In genomic region chr3:15649341-15649740, GRCh38 we compare ENCODE assay signal across 15 cellular contexts.
"Had no signal": no experiment of that assay in that cellular context is flagged by ENCODE, and none has a peak within 500 bp of the region (broad histone marks: within the 10 kb centered on the region; RNA-seq: fewer than 3 reads in every experiment).

No MANE protein-coding gene starts in this region.

- H3K4me1 ChIP-seq: right lobe of liver had no signal

- H3K9me3 ChIP-seq: psoas muscle, right lobe of liver, testis had no signal

- H3K4me3 ChIP-seq: psoas muscle, right lobe of liver, testis had no signal

- H3K27me3 ChIP-seq: right lobe of liver, testis had no signal

- DNase-seq: activated CD4-positive, alpha-beta T cell treated with anti-CD3 and anti-CD28 coated beads, Interleukin-2, amount 10 ng/mL, durations not matched to agents 7 days and 5 days; activated effector memory CD4-positive, alpha-beta T cell treated with anti-CD3 and anti-CD28 coated beads, Interleukin-2, amount 50 U/mL, for 16 hours; activated naive CD8-positive, alpha-beta T cell treated with anti-CD3 and anti-CD28 coated beads for 36 hours; cerebellar nuclear complex; dermis blood vessel endothelial cell; left cardiac atrium; nephron progenitor cell; psoas muscle; right lobe of liver; stimulated activated naive CD8-positive, alpha-beta T cell treated with anti-CD3 and anti-CD28 coated beads, Interleukin-15, Interleukin-2, amounts not matched to agents 100 U/mL and 50 U/mL, for 24 hours; SW 1271; testis had no signal

- H3K27ac ChIP-seq: psoas muscle, right lobe of liver, testis had no signal

- ATAC-seq: esophagus mucosa; left cardiac atrium; psoas muscle; stimulated activated naive CD8-positive, alpha-beta T cell treated with anti-CD3 and anti-CD28 coated beads, Interleukin-15, Interleukin-2, amounts not matched to agents 100 U/mL and 50 U/mL, for 24 hours; WTC11 had no signal

- FAIRE-seq: endometrium had no signal

- H3K27ac Mint-ChIP-seq: activated CD4-positive, alpha-beta T cell treated with anti-CD3 and anti-CD28 coated beads, Interleukin-2, amount 10 ng/mL, durations not matched to agents 7 days and 5 days; activated naive CD8-positive, alpha-beta T cell treated with anti-CD3 and anti-CD28 coated beads for 36 hours; nephron progenitor cell; WTC11 had no signal

- H3K4me3 Mint-ChIP-seq: activated CD4-positive, alpha-beta T cell treated with anti-CD3 and anti-CD28 coated beads, Interleukin-2, amount 10 ng/mL, durations not matched to agents 7 days and 5 days; activated naive CD8-positive, alpha-beta T cell treated with anti-CD3 and anti-CD28 coated beads for 36 hours; nephron progenitor cell; WTC11 had no signal
